21 cellular contexts compared by ENCODE assay signal in genomic region chr4:116870667-116871066, GRCh38.
"Had no signal": no experiment of that assay in that cellular context is flagged by ENCODE, and none has a peak within 500 bp of the region (broad histone marks: within the 10 kb centered on the region; RNA-seq: fewer than 3 reads in every experiment).

No MANE protein-coding gene starts in this region.

- H3K9me3 ChIP-seq: esophagus muscularis mucosa, gastrocnemius medialis, mucosa of descending colon, pancreas, right lobe of liver, spleen, tibial artery, upper lobe of right lung had no signal

- H3K27me3 ChIP-seq: esophagus muscularis mucosa, gastrocnemius medialis, pancreas, right lobe of liver, spleen, tibial artery, upper lobe of right lung had no signal

- DNase-seq: cerebellar nuclear complex; effector memory CD8-positive, alpha-beta T cell; gastrocnemius medialis; glutamatergic neuron; kidney glomerular epithelial cell; mammary epithelial cell; mucosa of descending colon; naive thymus-derived CD8-positive, alpha-beta T cell; occipital lobe; pancreas; right lobe of liver; spleen; stimulated activated CD4-positive, alpha-beta T cell treated with anti-CD3 and anti-CD28 coated beads, Interleukin-15, amount 100 ng/mL, for 24 hours; stimulated activated CD4-positive, alpha-beta T cell treated with anti-CD3 and anti-CD28 coated beads, Interleukin-1b, Interleukin-23, amount 100 ng/mL, for 48 hours; stimulated activated CD4-positive, alpha-beta T cell treated with anti-CD3 and anti-CD28 coated beads, Interleukin-4, amount 100 ng/mL, for 24 hours; tibial artery; upper lobe of right lung had no signal

- H3K36me3 ChIP-seq: esophagus muscularis mucosa, gastrocnemius medialis, pancreas, right lobe of liver, spleen, tibial artery, upper lobe of right lung had no signal

- H3K27ac ChIP-seq: epithelial cell of prostate, esophagus muscularis mucosa, gastrocnemius medialis, pancreas, right lobe of liver, spleen, tibial artery, upper lobe of right lung had no signal

- H3K4me3 ChIP-seq: esophagus muscularis mucosa, gastrocnemius medialis, mucosa of descending colon, pancreas, right lobe of liver, spleen, tibial artery, upper lobe of right lung had no signal

- H3K4me1 ChIP-seq: esophagus muscularis mucosa, gastrocnemius medialis, pancreas, right lobe of liver, spleen, tibial artery, upper lobe of right lung had no signal

- ATAC-seq: effector memory CD8-positive, alpha-beta T cell; gastrocnemius medialis; left lobe of liver; mucosa of descending colon; naive thymus-derived CD8-positive, alpha-beta T cell; pancreas; right lobe of liver; stimulated activated memory B cell treated with anti-CD40 and anti-IgM and Interleukin-4, amounts not matched to agents 10 μg/mL and 1 μg/mL and 100 μg/mL, for 72 hours; upper lobe of right lung had no signal
